In the genomic region with DNA sequence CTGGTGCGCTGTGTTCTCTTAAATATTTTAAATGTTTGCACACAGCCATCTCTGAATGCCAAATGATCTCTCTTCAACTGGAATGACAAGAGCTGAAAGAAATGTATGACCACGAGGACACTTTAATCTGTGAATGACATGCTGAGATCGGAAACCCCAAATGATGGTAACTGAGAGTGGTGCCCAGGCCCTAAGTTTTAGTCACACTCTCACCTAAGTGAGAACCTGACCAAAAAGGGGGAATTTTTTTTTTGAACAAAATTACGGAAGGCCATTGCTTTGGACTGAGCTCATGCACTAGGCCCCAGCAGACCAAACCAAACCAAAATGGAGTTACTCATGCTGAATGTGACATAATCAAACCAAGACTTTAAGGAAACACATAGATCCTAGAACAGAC, we compare ENCODE assay signal across 23 cellular contexts.
"Had no signal": no experiment of that assay in that cellular context is flagged by ENCODE, and none has a peak within 500 bp of the region (broad histone marks: within the 10 kb centered on the region; RNA-seq: fewer than 3 reads in every experiment).

No MANE protein-coding gene starts in this region.

- H3K9me3 ChIP-seq: SK-N-SH had no signal

- H3K27ac ChIP-seq: HL-60 had no signal

- H3K4me2 ChIP-seq: SK-N-SH had no signal

- H3K9ac ChIP-seq: SK-N-SH had no signal

- FAIRE-seq: HTR-8/SVneo, RCC 7860 had no signal

- ATAC-seq: T-cell had no signal

- DNase-seq: KG1, MM.1S, NCI-H1092 treated with DMSO at 0.1 percent for 48 hours, NCI-H1436, NCI-H187, NCI-H2029, NCI-H2081 treated with DMSO at 0.1 percent for 48 hours, NCI-H2171, NCI-H226, NCI-H446, NCI-H510A, NCI-H524 treated with DMSO at 0.1 percent for 48 hours, NCI-H69, NCI-H774, Right ventricle myocardium superior, RPMI8226, SIG-M5, SK-N-SH, SW 1271, T-cell had no signal
